1 cellular context compared by ENCODE assay signal in genomic region chr1:209341689-209342420, GRCh38.
TF ChIP-seq lines count a peak whose summit lies in the region.

No MANE protein-coding gene starts in this region.

TF ChIP-seq in WTC11, 78 proteins besides CTCF, POLR2A, EP300 and RAD21 (continued from another document):
- TF ChIP-seq, protein P1, sequence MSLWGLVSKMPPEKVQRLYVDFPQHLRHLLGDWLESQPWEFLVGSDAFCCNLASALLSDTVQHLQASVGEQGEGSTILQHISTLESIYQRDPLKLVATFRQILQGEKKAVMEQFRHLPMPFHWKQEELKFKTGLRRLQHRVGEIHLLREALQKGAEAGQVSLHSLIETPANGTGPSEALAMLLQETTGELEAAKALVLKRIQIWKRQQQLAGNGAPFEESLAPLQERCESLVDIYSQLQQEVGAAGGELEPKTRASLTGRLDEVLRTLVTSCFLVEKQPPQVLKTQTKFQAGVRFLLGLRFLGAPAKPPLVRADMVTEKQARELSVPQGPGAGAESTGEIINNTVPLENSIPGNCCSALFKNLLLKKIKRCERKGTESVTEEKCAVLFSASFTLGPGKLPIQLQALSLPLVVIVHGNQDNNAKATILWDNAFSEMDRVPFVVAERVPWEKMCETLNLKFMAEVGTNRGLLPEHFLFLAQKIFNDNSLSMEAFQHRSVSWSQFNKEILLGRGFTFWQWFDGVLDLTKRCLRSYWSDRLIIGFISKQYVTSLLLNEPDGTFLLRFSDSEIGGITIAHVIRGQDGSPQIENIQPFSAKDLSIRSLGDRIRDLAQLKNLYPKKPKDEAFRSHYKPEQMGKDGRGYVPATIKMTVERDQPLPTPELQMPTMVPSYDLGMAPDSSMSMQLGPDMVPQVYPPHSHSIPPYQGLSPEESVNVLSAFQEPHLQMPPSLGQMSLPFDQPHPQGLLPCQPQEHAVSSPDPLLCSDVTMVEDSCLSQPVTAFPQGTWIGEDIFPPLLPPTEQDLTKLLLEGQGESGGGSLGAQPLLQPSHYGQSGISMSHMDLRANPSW (CRISPR knock-in tag; conservative IDR thresholded peaks at IDR 0.05; ENCODE audit: low read depth) = no peak
- TF ChIP-seq PRRX2 (CRISPR knock-in tag; IDR thresholded peaks at IDR 0.05) (no peak), TEAD1 (CRISPR knock-in tag; IDR thresholded peaks at IDR 0.05) (no peak), JUN (CRISPR knock-in tag; IDR thresholded peaks at IDR 0.05) (no peak), ZNF121 (CRISPR knock-in tag; IDR thresholded peaks at IDR 0.05) (no peak), IRF2 (CRISPR knock-in tag; IDR thresholded peaks at IDR 0.05; ENCODE audit: borderline replicate concordance, low read depth) (no peak), HMGXB4 (CRISPR knock-in tag; IDR thresholded peaks at IDR 0.05) (no peak), ZNF423 (CRISPR knock-in tag; IDR thresholded peaks at IDR 0.05) (no peak)
- TF ChIP-seq, protein P2, sequence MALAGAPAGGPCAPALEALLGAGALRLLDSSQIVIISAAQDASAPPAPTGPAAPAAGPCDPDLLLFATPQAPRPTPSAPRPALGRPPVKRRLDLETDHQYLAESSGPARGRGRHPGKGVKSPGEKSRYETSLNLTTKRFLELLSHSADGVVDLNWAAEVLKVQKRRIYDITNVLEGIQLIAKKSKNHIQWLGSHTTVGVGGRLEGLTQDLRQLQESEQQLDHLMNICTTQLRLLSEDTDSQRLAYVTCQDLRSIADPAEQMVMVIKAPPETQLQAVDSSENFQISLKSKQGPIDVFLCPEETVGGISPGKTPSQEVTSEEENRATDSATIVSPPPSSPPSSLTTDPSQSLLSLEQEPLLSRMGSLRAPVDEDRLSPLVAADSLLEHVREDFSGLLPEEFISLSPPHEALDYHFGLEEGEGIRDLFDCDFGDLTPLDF (CRISPR knock-in tag; IDR thresholded peaks at IDR 0.05) = no peak
- TF ChIP-seq, protein P3, sequence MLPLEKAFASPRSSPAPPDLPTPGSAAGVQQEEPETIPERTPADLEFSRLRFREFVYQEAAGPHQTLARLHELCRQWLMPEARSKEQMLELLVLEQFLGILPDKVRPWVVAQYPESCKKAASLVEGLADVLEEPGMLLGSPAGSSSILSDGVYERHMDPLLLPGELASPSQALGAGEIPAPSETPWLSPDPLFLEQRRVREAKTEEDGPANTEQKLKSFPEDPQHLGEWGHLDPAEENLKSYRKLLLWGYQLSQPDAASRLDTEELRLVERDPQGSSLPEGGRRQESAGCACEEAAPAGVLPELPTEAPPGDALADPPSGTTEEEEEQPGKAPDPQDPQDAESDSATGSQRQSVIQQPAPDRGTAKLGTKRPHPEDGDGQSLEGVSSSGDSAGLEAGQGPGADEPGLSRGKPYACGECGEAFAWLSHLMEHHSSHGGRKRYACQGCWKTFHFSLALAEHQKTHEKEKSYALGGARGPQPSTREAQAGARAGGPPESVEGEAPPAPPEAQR (CRISPR knock-in tag; IDR thresholded peaks at IDR 0.05) = no peak
- TF ChIP-seq, protein P4, sequence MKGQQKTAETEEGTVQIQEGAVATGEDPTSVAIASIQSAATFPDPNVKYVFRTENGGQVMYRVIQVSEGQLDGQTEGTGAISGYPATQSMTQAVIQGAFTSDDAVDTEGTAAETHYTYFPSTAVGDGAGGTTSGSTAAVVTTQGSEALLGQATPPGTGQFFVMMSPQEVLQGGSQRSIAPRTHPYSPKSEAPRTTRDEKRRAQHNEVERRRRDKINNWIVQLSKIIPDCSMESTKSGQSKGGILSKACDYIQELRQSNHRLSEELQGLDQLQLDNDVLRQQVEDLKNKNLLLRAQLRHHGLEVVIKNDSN (CRISPR knock-in tag; IDR thresholded peaks at IDR 0.05) = no peak
